In genomic region chr14:31953210-31953609, GRCh38 we compare ENCODE assay signal across 37 cellular contexts.
"Had no signal": no experiment of that assay in that cellular context is flagged by ENCODE, and none has a peak within 500 bp of the region (broad histone marks: within the 10 kb centered on the region; RNA-seq: fewer than 3 reads in every experiment).

No MANE protein-coding gene starts in this region.

- H3K9me3 ChIP-seq: ascending aorta had no signal

- ATAC-seq: activated CD4-positive, alpha-beta T cell treated with anti-CD3 and anti-CD28 coated beads for 36 hours; activated CD4-positive, CD25-positive, alpha-beta regulatory T cell treated with anti-CD3 and anti-CD28 coated beads, Interleukin-2, amount 50 U/mL, for 24 hours; activated CD8-positive, alpha-beta T cell treated with anti-CD3 and anti-CD28 coated beads, Interleukin-2, amount 10 ng/mL, durations not matched to agents 7 days and 5 days; activated naive CD8-positive, alpha-beta T cell treated with anti-CD3 and anti-CD28 coated beads, Interleukin-2, amount 50 U/mL, for 24 hours; activated T-cell treated with anti-CD3 and anti-CD28 coated beads, Interleukin-2, amount 50 U/mL, for 4 hours; activated T-cell treated with anti-CD3 and anti-CD28 coated beads, Interleukin-2, amount 50 U/mL, for 72 hours; activated T-helper 17 cell treated with anti-CD3 and anti-CD28 coated beads, Interleukin-2, amount 50 U/mL, for 72 hours had no signal

- H3K4me3 ChIP-seq: ascending aorta, cardiac muscle cell had no signal

- H3K4me1 ChIP-seq: ascending aorta had no signal

- H3K36me3 ChIP-seq: ascending aorta, cardiac muscle cell had no signal

- H3K27ac ChIP-seq: ascending aorta, cardiac muscle cell, VCaP had no signal

- H3K36me3 Mint-ChIP-seq: activated naive CD4-positive, alpha-beta T cell treated with anti-CD3 and anti-CD28 coated beads, Interleukin-2, amount 10 ng/mL, durations not matched to agents 7 days and 5 days; activated naive CD4-positive, alpha-beta T cell treated with anti-CD3 and anti-CD28 coated beads, Interleukin-2, amount 50 U/mL, for 24 hours; activated naive CD8-positive, alpha-beta T cell; activated naive CD8-positive, alpha-beta T cell treated with anti-CD3 and anti-CD28 coated beads, Interleukin-2, amount 10 ng/mL, durations not matched to agents 7 days and 5 days; brain had no signal

- DNase-seq: activated CD4-positive, alpha-beta memory T cell treated with anti-CD3 and anti-CD28 coated beads, Interleukin-2, amount 10 ng/mL, durations not matched to agents 7 days and 5 days; activated CD4-positive, alpha-beta T cell treated with anti-CD3 and anti-CD28 coated beads for 1 hour; activated CD4-positive, alpha-beta T cell treated with anti-CD3 and anti-CD28 coated beads for 36 hours; activated CD4-positive, alpha-beta T cell treated with anti-CD3 and anti-CD28 coated beads for 48 hours; activated CD4-positive, alpha-beta T cell treated with anti-CD3 and anti-CD28 coated beads, Interleukin-2, amount 10 ng/mL, durations not matched to agents 7 days and 5 days; activated CD4-positive, alpha-beta T cell treated with anti-CD3 and anti-CD28 coated beads, Interleukin-2, amount 50 U/mL, for 48 hours; activated CD4-positive, CD25-positive, alpha-beta regulatory T cell; activated CD8-positive, alpha-beta memory T cell treated with anti-CD3 and anti-CD28 coated beads, Interleukin-2, amount 50 U/mL, for 4 hours; activated CD8-positive, alpha-beta T cell treated with anti-CD3 and anti-CD28 coated beads, Interleukin-2, amount 10 ng/mL, durations not matched to agents 7 days and 5 days; activated gamma-delta T cell; activated naive CD4-positive, alpha-beta T cell treated with anti-CD3 and anti-CD28 coated beads, Interleukin-2, amount 10 ng/mL, durations not matched to agents 7 days and 5 days; activated naive CD4-positive, alpha-beta T cell treated with Interleukin-2 at 50 U/mL for 16 hours; activated naive CD8-positive, alpha-beta T cell treated with anti-CD3 and anti-CD28 coated beads, Interleukin-2, amount 10 ng/mL, durations not matched to agents 7 days and 5 days; activated naive CD8-positive, alpha-beta T cell treated with anti-CD3 and anti-CD28 coated beads, Interleukin-2, amount 50 U/mL, for 24 hours; activated T-cell treated with anti-CD3 and anti-CD28 coated beads for 4 hours; activated T-cell treated with anti-CD3 and anti-CD28 coated beads, Interleukin-2, amount 50 U/mL, for 1 hour; activated T-cell treated with anti-CD3 and anti-CD28 coated beads, Interleukin-2, amount 50 U/mL, for 4 hours; activated T-cell treated with anti-CD3 and anti-CD28 coated beads, Interleukin-2, amount 50 U/mL, for 72 hours; amygdala; anterior cingulate cortex; caudate nucleus; cerebellar nuclear complex; T-helper 1 cell; T-helper 2 cell; T-helper 9 cell had no signal

- H3K27ac Mint-ChIP-seq: activated CD4-positive, alpha-beta memory T cell treated with anti-CD3 and anti-CD28 coated beads, Interleukin-2, amount 10 ng/mL, durations not matched to agents 7 days and 5 days; activated CD4-positive, alpha-beta T cell treated with anti-CD3 and anti-CD28 coated beads for 36 hours; activated CD4-positive, alpha-beta T cell treated with anti-CD3 and anti-CD28 coated beads, Interleukin-2, amount 10 ng/mL, durations not matched to agents 7 days and 5 days; activated CD8-positive, alpha-beta T cell treated with anti-CD3 and anti-CD28 coated beads, Interleukin-2, amount 10 ng/mL, durations not matched to agents 7 days and 5 days; activated naive CD4-positive, alpha-beta T cell treated with anti-CD3 and anti-CD28 coated beads, Interleukin-2, amount 10 ng/mL, durations not matched to agents 7 days and 5 days; activated naive CD4-positive, alpha-beta T cell treated with anti-CD3 and anti-CD28 coated beads, Interleukin-2, amount 50 U/mL, for 24 hours; activated naive CD8-positive, alpha-beta T cell; activated naive CD8-positive, alpha-beta T cell treated with anti-CD3 and anti-CD28 coated beads, Interleukin-2, amount 10 ng/mL, durations not matched to agents 7 days and 5 days; activated naive CD8-positive, alpha-beta T cell treated with anti-CD3 and anti-CD28 coated beads, Interleukin-2, amount 50 U/mL, for 24 hours; activated T-cell treated with anti-CD3 and anti-CD28 coated beads, Interleukin-2, amount 50 U/mL, for 72 hours; activated T-helper 1 cell treated with anti-CD3 and anti-CD28 coated beads, Interleukin-12 subunit alpha, Interleukin-12 subunit beta, Interleukin-2, Interleukin-4 antibody, amounts not matched to agents 30 ng/mL and 10 ng/mL and 1 ng/mL, durations not matched to agents 14 hours and 24 hours and 36 hours; activated T-helper 17 cell treated with anti-CD3 and anti-CD28 coated beads, Interleukin-2, amount 50 U/mL, for 72 hours; T-helper 1 cell treated with Interleukin-12 subunit alpha and Interleukin-12 subunit beta and Interleukin-4 antibody, amounts not matched to agents 30 μg/mL and 1 μg/mL, for 36 hours; T-helper 2 cell treated with Interferon-gamma antibody and Interleukin-4, amounts not matched to agents 5 μg/mL and 100 μg/mL, for 36 hours had no signal

- H3K9me3 Mint-ChIP-seq: activated CD4-positive, alpha-beta memory T cell treated with anti-CD3 and anti-CD28 coated beads, Interleukin-2, amount 10 ng/mL, durations not matched to agents 7 days and 5 days; activated CD4-positive, alpha-beta T cell treated with anti-CD3 and anti-CD28 coated beads, Interleukin-2, amount 10 ng/mL, durations not matched to agents 7 days and 5 days; activated naive CD4-positive, alpha-beta T cell treated with anti-CD3 and anti-CD28 coated beads, Interleukin-2, amount 10 ng/mL, durations not matched to agents 7 days and 5 days; activated naive CD4-positive, alpha-beta T cell treated with anti-CD3 and anti-CD28 coated beads, Interleukin-2, amount 50 U/mL, for 24 hours; activated naive CD8-positive, alpha-beta T cell treated with anti-CD3 and anti-CD28 coated beads, Interleukin-2, amount 10 ng/mL, durations not matched to agents 7 days and 5 days; activated naive CD8-positive, alpha-beta T cell treated with anti-CD3 and anti-CD28 coated beads, Interleukin-2, amount 50 U/mL, for 24 hours; activated T-cell treated with anti-CD3 and anti-CD28 coated beads, Interleukin-2, amount 50 U/mL, for 4 hours; activated T-cell treated with anti-CD3 and anti-CD28 coated beads, Interleukin-2, amount 50 U/mL, for 72 hours; activated T-helper 1 cell treated with anti-CD3 and anti-CD28 coated beads, Interleukin-12 subunit alpha, Interleukin-12 subunit beta, Interleukin-2, Interleukin-4 antibody, amounts not matched to agents 30 ng/mL and 10 ng/mL and 1 ng/mL, durations not matched to agents 14 hours and 24 hours and 36 hours; activated T-helper 17 cell treated with anti-CD3 and anti-CD28 coated beads, Interleukin-2, amount 50 U/mL, for 72 hours; central memory CD8-positive, alpha-beta T cell; T-helper 1 cell treated with Interleukin-12 subunit alpha and Interleukin-12 subunit beta and Interleukin-4 antibody, amounts not matched to agents 30 μg/mL and 1 μg/mL, for 36 hours; T-helper 2 cell treated with Interferon-gamma antibody and Interleukin-4, amounts not matched to agents 5 μg/mL and 100 μg/mL, for 36 hours had no signal

- H3K4me1 Mint-ChIP-seq: activated CD4-positive, alpha-beta T cell treated with anti-CD3 and anti-CD28 coated beads, Interleukin-2, amount 10 ng/mL, durations not matched to agents 7 days and 5 days; activated naive CD4-positive, alpha-beta T cell treated with anti-CD3 and anti-CD28 coated beads, Interleukin-2, amount 50 U/mL, for 24 hours; activated naive CD8-positive, alpha-beta T cell treated with anti-CD3 and anti-CD28 coated beads, Interleukin-2, amount 10 ng/mL, durations not matched to agents 7 days and 5 days; central memory CD8-positive, alpha-beta T cell had no signal

- H3K27me3 ChIP-seq: ascending aorta, cardiac muscle cell had no signal

- H3K27me3 Mint-ChIP-seq: activated CD4-positive, alpha-beta memory T cell treated with anti-CD3 and anti-CD28 coated beads, Interleukin-2, amount 10 ng/mL, durations not matched to agents 7 days and 5 days; activated T-helper 17 cell treated with anti-CD3 and anti-CD28 coated beads, Interleukin-2, amount 50 U/mL, for 72 hours; brain had no signal

- H3K4me3 Mint-ChIP-seq: activated CD4-positive, alpha-beta memory T cell treated with anti-CD3 and anti-CD28 coated beads, Interleukin-2, amount 10 ng/mL, durations not matched to agents 7 days and 5 days; activated CD4-positive, alpha-beta T cell treated with anti-CD3 and anti-CD28 coated beads for 36 hours; activated CD4-positive, alpha-beta T cell treated with anti-CD3 and anti-CD28 coated beads, Interleukin-2, amount 10 ng/mL, durations not matched to agents 7 days and 5 days; activated CD8-positive, alpha-beta T cell treated with anti-CD3 and anti-CD28 coated beads, Interleukin-2, amount 10 ng/mL, durations not matched to agents 7 days and 5 days; activated naive CD4-positive, alpha-beta T cell treated with anti-CD3 and anti-CD28 coated beads, Interleukin-2, amount 10 ng/mL, durations not matched to agents 7 days and 5 days; activated naive CD4-positive, alpha-beta T cell treated with anti-CD3 and anti-CD28 coated beads, Interleukin-2, amount 50 U/mL, for 24 hours; activated naive CD8-positive, alpha-beta T cell; activated naive CD8-positive, alpha-beta T cell treated with anti-CD3 and anti-CD28 coated beads, Interleukin-2, amount 10 ng/mL, durations not matched to agents 7 days and 5 days; activated naive CD8-positive, alpha-beta T cell treated with anti-CD3 and anti-CD28 coated beads, Interleukin-2, amount 50 U/mL, for 24 hours; activated T-cell treated with anti-CD3 and anti-CD28 coated beads, Interleukin-2, amount 50 U/mL, for 4 hours; activated T-cell treated with anti-CD3 and anti-CD28 coated beads, Interleukin-2, amount 50 U/mL, for 72 hours; activated T-helper 1 cell treated with anti-CD3 and anti-CD28 coated beads, Interleukin-12 subunit alpha, Interleukin-12 subunit beta, Interleukin-2, Interleukin-4 antibody, amounts not matched to agents 30 ng/mL and 10 ng/mL and 1 ng/mL, durations not matched to agents 14 hours and 24 hours and 36 hours; activated T-helper 17 cell treated with anti-CD3 and anti-CD28 coated beads, Interleukin-2, amount 50 U/mL, for 72 hours; brain; central memory CD8-positive, alpha-beta T cell; T-helper 1 cell treated with Interleukin-12 subunit alpha and Interleukin-12 subunit beta and Interleukin-4 antibody, amounts not matched to agents 30 μg/mL and 1 μg/mL, for 36 hours; T-helper 2 cell treated with Interferon-gamma antibody and Interleukin-4, amounts not matched to agents 5 μg/mL and 100 μg/mL, for 36 hours had no signal
